ENCODE assay signal across 21 cellular contexts in genomic region chr12:55112378-55112777, GRCh38.
DNase-seq lines count a peak whose midpoint lies in the region.
"Had no signal": no experiment of that assay in that cellular context is flagged by ENCODE, and none has a peak within 500 bp of the region (broad histone marks: within the 10 kb centered on the region; RNA-seq: fewer than 3 reads in every experiment).

No MANE protein-coding gene starts in this region.

- peak; percentile 0 for DNase-seq in NCI-H82 treated with DMSO at 0.1 percent for 48 hours (lab: John Stamatoyannopoulos, UW; ENCODE audit: unreplicated experiment)
- no peak for DNase-seq in NCI-H82 (lab: John Stamatoyannopoulos, UW)
- no peak for DNase-seq in stimulated activated naive CD4-positive, alpha-beta T cell treated with Interleukin-2 at 50 U/mL for 16 hours (lab: John Stamatoyannopoulos, UW)
- no peak for DNase-seq in DMS 273 treated with DMSO at 0.1 percent for 48 hours (lab: John Stamatoyannopoulos, UW)
- DNase-seq: AML-193; Caco-2; Calu3; CD4-positive, alpha-beta T cell; CD8-positive, alpha-beta T cell; DMS153; DMS53; DMS79; DND-41; EL; GDM1 had no signal

- H3K9me3 ChIP-seq in iPS-20b (ENCODE audit: insufficient read depth, low read depth, low read length), result no peaks in the 10 kb centered on the region
- H3K9me3 ChIP-seq: A549, Caco-2 had no signal

- H3K36me3 ChIP-seq in iPS-20b (ENCODE audit: insufficient read depth, low read depth, low read length), result no peaks in the 10 kb centered on the region
- H3K36me3 ChIP-seq: BLaER1 treated with 17β-estradiol and CSF1 and Interleukin-3, amounts not matched to agents 10 nM and 100 nM had no signal

- H3K4me3 ChIP-seq in iPS-20b (ENCODE audit: low read length), result peak overlapping the region; percentile 34; the same call in 1 of the 2 replicates
- H3K4me3 ChIP-seq: A549; BLaER1 treated with 17β-estradiol and CSF1 and Interleukin-3, amounts not matched to agents 10 nM and 100 nM; GM12878 had no signal

- peaks cover 6% of the 10 kb centered on the region; the same call in 1 of the 2 replicates for H3K4me1 ChIP-seq in iPS-20b (ENCODE audit: insufficient read depth, low read length)
- H3K4me1 ChIP-seq: A549; BLaER1 treated with 17β-estradiol and CSF1 and Interleukin-3, amounts not matched to agents 10 nM and 100 nM; Caco-2 had no signal

- H3K27ac ChIP-seq in iPS-20b (ENCODE audit: low read length), result no peak overlapping the region
- H3K27ac ChIP-seq: 22Rv1; A549; BLaER1 treated with 17β-estradiol and CSF1 and Interleukin-3, amounts not matched to agents 10 nM and 100 nM; C4-2B had no signal

- no peak overlapping the region for H3K9ac ChIP-seq in iPS-20b (ENCODE audit: low read depth, low read length)
- H3K9ac ChIP-seq: BLaER1 treated with 17β-estradiol and CSF1 and Interleukin-3, amounts not matched to agents 10 nM and 100 nM had no signal

- no peaks in the 10 kb centered on the region for H3K27me3 ChIP-seq in iPS-20b (ENCODE audit: insufficient read depth, low read length)
- H3K27me3 ChIP-seq: BLaER1 treated with 17β-estradiol and CSF1 and Interleukin-3, amounts not matched to agents 10 nM and 100 nM had no signal
